In genomic region chr10:13922591-13922990, GRCh38 we compare ENCODE assay signal across 27 cellular contexts.
DNase-seq lines count a peak whose midpoint lies in the region; ATAC-seq, FAIRE-seq and TF ChIP-seq lines count a peak whose summit lies in the region.
"Had no signal": no experiment of that assay in that cellular context is flagged by ENCODE, and none has a peak within 500 bp of the region (broad histone marks: within the 10 kb centered on the region; RNA-seq: fewer than 3 reads in every experiment).

No MANE protein-coding gene starts in this region.

- H3K4me1 ChIP-seq in tibial nerve = peaks cover 0 to 41% (median 11%) of the 10 kb centered on the region in 4 donors
- H3K4me1 ChIP-seq: body of pancreas, right atrium auricular region, transverse colon had no signal

- DNase-seq in A172 (ENCODE audit: low spot score) = peak; percentile 41
- peak; percentile 32 for DNase-seq in HT1080 (ENCODE audit: low read depth)
- no peak for DNase-seq in brain microvascular endothelial cell
- DNase-seq in glomerular visceral epithelial cell (ENCODE audit: extremely low spot score) = peak; percentile 37
- DNase-seq in tibial nerve (ENCODE audit: low spot score in 2 of 2) = no peak
- DNase-seq in H54 (ENCODE audit: insufficient read length, low spot score) = no peak
- DNase-seq in MG63 = no peak
- DNase-seq: activated CD4-positive, alpha-beta T cell treated with anti-CD3 and anti-CD28 coated beads, Interleukin-2, amount 50 U/mL, for 48 hours; activated naive CD4-positive, alpha-beta T cell treated with anti-CD3 and anti-CD28 coated beads for 36 hours; body of pancreas; C1 segment of cervical spinal cord; H9; immature natural killer cell; NCI-H146; NCI-H2171 treated with DMSO at 0.1 percent for 48 hours; NCI-H69; occipital lobe; SHP77 treated with DMSO at 0.1 percent for 48 hours; stimulated activated naive CD4-positive, alpha-beta T cell; transverse colon had no signal

- TF ChIP-seq EP300 in tibial nerve (IDR thresholded peaks at IDR 0.05) = no peak

- no peak for ATAC-seq in activated CD4-positive, CD25-positive, alpha-beta regulatory T cell treated with anti-CD3 and anti-CD28 coated beads, Interleukin-2, amount 50 U/mL, for 24 hours
- ATAC-seq: body of pancreas had no signal

- 27 to 48% methylated on average over 1 of the region's 1 CpG for WGBS in tibial nerve, 2 donors

- H3K27ac ChIP-seq in brain microvascular endothelial cell (peak overlapping the region; percentile 96), tibial nerve (peak overlapping the region in 1 of 4 donors; percentile 66)
- H3K27ac ChIP-seq: 22Rv1, body of pancreas, epithelial cell of prostate, right atrium auricular region, transverse colon, VCaP had no signal

- no peak for FAIRE-seq in H54 (lab: Jason Lieb, UNC)
- FAIRE-seq: D721Med, G401.6 had no signal

- in situ Hi-C loops in brain microvascular endothelial cell (cut with HindIII; ENCODE audit: low pct_ligation_motif_present, low sequenced_read_pairs) = no loop called here

- H3K27me3 ChIP-seq in brain microvascular endothelial cell (replicated peaks) = no peaks in the 10 kb centered on the region
- H3K27me3 ChIP-seq in tibial nerve = no peaks in the 10 kb centered on the region
- no peaks in the 10 kb centered on the region for H3K27me3 ChIP-seq in MG63
- H3K27me3 ChIP-seq: body of pancreas, right atrium auricular region, transverse colon had no signal

- no peak overlapping the region for H3K4me3 ChIP-seq in brain microvascular endothelial cell (ENCODE audit: low read depth, low read length)
- no peak overlapping the region for H3K4me3 ChIP-seq in tibial nerve
- no peak overlapping the region for H3K4me3 ChIP-seq in MG63
- H3K4me3 ChIP-seq: body of pancreas, right atrium auricular region, transverse colon had no signal

- H3K36me3 ChIP-seq in brain microvascular endothelial cell (replicated peaks) = no peaks in the 10 kb centered on the region
- no peaks in the 10 kb centered on the region for H3K36me3 ChIP-seq in tibial nerve
- H3K36me3 ChIP-seq in MG63 = no peaks in the 10 kb centered on the region
- H3K36me3 ChIP-seq: right atrium auricular region, transverse colon had no signal

- TF ChIP-seq POLR2A in tibial nerve (IDR thresholded peaks at IDR 0.05) (no peak), H54 (IDR thresholded peaks at IDR 0.05; ENCODE audit: low read depth, low read length) (no peak)

- H3K9me3 ChIP-seq in tibial nerve (no peaks in the 10 kb centered on the region), MG63 (0 out of 2 replicates have a peak, but pooled peaks cover 2% of the 10 kb centered on the region)
- H3K9me3 ChIP-seq: body of pancreas, right atrium auricular region, transverse colon had no signal

- TF ChIP-seq CTCF in brain microvascular endothelial cell (IDR thresholded peaks at IDR 0.05; ENCODE audit: low read depth, low read length, missing control alignments) (no peak), tibial nerve (IDR thresholded peaks at IDR 0.05) (no peak)

Comparison
In these comparisons a context has a peak if more than half of its experiments do, and no peak if none do; other contexts are left out.
1. DNase-seq: peak in A172 (single experiment), HT1080 (single experiment) and glomerular visceral epithelial cell (single experiment); none in brain microvascular endothelial cell (single experiment), tibial nerve (0 of 2), H54 (single experiment) and MG63 (single experiment).